1 cellular context compared by ENCODE assay signal in genomic region chr16:70476272-70477020, GRCh38.
A peak's percentile ranks its signal among the peaks of the same experiment; 100 is the strongest.
TF ChIP-seq lines count a peak whose summit lies in the region.

No MANE protein-coding gene starts in this region.

TF ChIP-seq in IMR-90, 13 proteins besides CTCF, POLR2A, EP300 and RAD21:
- TF ChIP-seq MAFK (IDR thresholded peaks at IDR 0.05; ENCODE audit: low read depth, low read length) (no peak), USF2 (IDR thresholded peaks at IDR 0.05; ENCODE audit: low read depth, low read length) (no peak), RCOR1 (IDR thresholded peaks at IDR 0.05; ENCODE audit: insufficient replicate concordance, low read length) (no peak), ELK1 (IDR thresholded peaks at IDR 0.05; ENCODE audit: borderline replicate concordance, low read depth, low read length) (no peak), MXI1 (IDR thresholded peaks at IDR 0.05; ENCODE audit: borderline replicate concordance, low read depth, low read length) (no peak), MAZ (IDR thresholded peaks at IDR 0.05; ENCODE audit: borderline replicate concordance, low read depth, low read length) (no peak), SMC3 (IDR thresholded peaks at IDR 0.05; ENCODE audit: low read depth, low read length) (no peak), NFE2L2 (IDR thresholded peaks at IDR 0.05; ENCODE audit: low read depth, low read length) (no peak), BHLHE40 (IDR thresholded peaks at IDR 0.05; ENCODE audit: low read depth, low read length) (0 out of 2 replicates have a peak, but pooled peaks have one; percentile 29), CHD1 (IDR thresholded peaks at IDR 0.05; ENCODE audit: low read depth, low read length) (no peak), FOS (IDR thresholded peaks at IDR 0.05; ENCODE audit: low read depth, low read length) (peak; percentile 83; the same call in 1 of the 2 replicates), CEBPB (IDR thresholded peaks at IDR 0.05; ENCODE audit: low read depth, low read length) (no peak), RFX5 (IDR thresholded peaks at IDR 0.05; ENCODE audit: low read depth, low read length) (no peak)
TF ChIP-seq in IMR-90: peak in this region for 2.
